Comparison of ENCODE assay signal across 17 cellular contexts in genomic region chr13:24730873-24731567, GRCh38. TPM values are rescaled to one million over a fixed set of nuclear protein-coding genes. Genes with fewer than 3 reads are reported as not detected.
DNase-seq lines count a peak whose midpoint lies in the region; ATAC-seq, FAIRE-seq and TF ChIP-seq lines count a peak whose summit lies in the region.
"Not testable (repeated sequence)": the region's sequence is repeated elsewhere in the genome, so short reads cannot be mapped to it uniquely, and the experiment has no call there.
"Had no signal": no experiment of that assay in that cellular context is flagged by ENCODE, and none has a peak within 500 bp of the region (broad histone marks: within the 10 kb centered on the region; RNA-seq: fewer than 3 reads in every experiment).

No MANE protein-coding gene starts in this region.

- not testable (repeated sequence) for DNase-seq in GM12891 (ENCODE audit: insufficient read length, low spot score)

- TF ChIP-seq POLR2A in GM12891 (IDR thresholded peaks at IDR 0.05; ENCODE audit: low read depth, low read length) = not testable (repeated sequence)

- not testable (repeated sequence) for H3K27me3 Mint-ChIP-seq in activated T-helper 17 cell treated with anti-CD3 and anti-CD28 coated beads, Interleukin-2, amount 50 U/mL, for 72 hours

- not testable (repeated sequence) for H3K27ac Mint-ChIP-seq in activated T-helper 17 cell treated with anti-CD3 and anti-CD28 coated beads, Interleukin-2, amount 50 U/mL, for 72 hours

- not testable (repeated sequence) for H3K4me3 Mint-ChIP-seq in activated T-helper 17 cell treated with anti-CD3 and anti-CD28 coated beads, Interleukin-2, amount 50 U/mL, for 72 hours

- H3K36me3 Mint-ChIP-seq in activated T-helper 17 cell treated with anti-CD3 and anti-CD28 coated beads, Interleukin-2, amount 50 U/mL, for 72 hours (ENCODE audit: low read depth) = not testable (repeated sequence)

- not testable (repeated sequence) for H3K4me1 Mint-ChIP-seq in activated T-helper 17 cell treated with anti-CD3 and anti-CD28 coated beads, Interleukin-2, amount 50 U/mL, for 72 hours

- ATAC-seq in GM18868 (IDR thresholded peaks at IDR 0.05; ENCODE audit: unreplicated experiment) = peak; percentile 67
- peak; percentile 67 for ATAC-seq in GM19397 (IDR thresholded peaks at IDR 0.05; ENCODE audit: unreplicated experiment)
- ATAC-seq in GM21619 (IDR thresholded peaks at IDR 0.05; ENCODE audit: unreplicated experiment) = peak; percentile 69
- peak; percentile 80 for ATAC-seq in HG02852 (IDR thresholded peaks at IDR 0.05; ENCODE audit: unreplicated experiment)
- ATAC-seq in HG03108 (IDR thresholded peaks at IDR 0.05; ENCODE audit: unreplicated experiment) = peak; percentile 58
- ATAC-seq in HG03521 (IDR thresholded peaks at IDR 0.05; ENCODE audit: unreplicated experiment) = peak; percentile 65
- peak; percentile 68 for ATAC-seq in activated T-helper 17 cell treated with anti-CD3 and anti-CD28 coated beads, Interleukin-2, amount 50 U/mL, for 72 hours (replicated peaks)

- peak; percentile 77 for FAIRE-seq in GM12891 (lab: Jason Lieb, UNC)

- H3K9me3 Mint-ChIP-seq in activated T-helper 17 cell treated with anti-CD3 and anti-CD28 coated beads, Interleukin-2, amount 50 U/mL, for 72 hours = not testable (repeated sequence)

TF ChIP-seq in GM12891, 5 proteins besides CTCF, POLR2A, EP300 and RAD21:
- TF ChIP-seq SPI1 (IDR thresholded peaks at IDR 0.05; ENCODE audit: low read depth, low read length) = peak; percentile 70

RNA-seq across cellular contexts. Expression of gene RNF17, which starts 32.9 kb away (rescaled TPM):
- not detected for polyA plus RNA-seq in GM12891 (2012; ENCODE audit: low read depth, missing spikeins)
- total RNA-seq in activated T-helper 17 cell treated with anti-CD3 and anti-CD28 coated beads, Interleukin-2, amount 50 U/mL, for 72 hours = 1 to 10 TPM in 1 of 2 donors, under 1 TPM in 1; 0.39 to 1.5 TPM
- total RNA-seq: activated naive CD4-positive, alpha-beta T cell treated with anti-CD3 and anti-CD28 coated beads for 36 hours; bronchial epithelial cell; colonic mucosa; esophagus mucosa; LHCN-M2; pulmonary artery endothelial cell; suprapubic skin; urinary bladder had no signal
- polyA plus RNA-seq: A549 had no signal

RNA-seq across cellular contexts. Expression of gene ATP12A, which starts 50.8 kb away (rescaled TPM):
- polyA plus RNA-seq in GM12891 (2012; ENCODE audit: low read depth, missing spikeins) = not detected
- total RNA-seq in activated T-helper 17 cell treated with anti-CD3 and anti-CD28 coated beads, Interleukin-2, amount 50 U/mL, for 72 hours = 1 to 10 TPM in 1 of 2 donors, under 1 TPM in 1; 0.13 to 1.5 TPM
- total RNA-seq: LHCN-M2, pulmonary artery endothelial cell had no signal
- polyA plus RNA-seq: A549, urinary bladder had no signal
